27 cellular contexts compared by ENCODE assay signal in the genomic region with DNA sequence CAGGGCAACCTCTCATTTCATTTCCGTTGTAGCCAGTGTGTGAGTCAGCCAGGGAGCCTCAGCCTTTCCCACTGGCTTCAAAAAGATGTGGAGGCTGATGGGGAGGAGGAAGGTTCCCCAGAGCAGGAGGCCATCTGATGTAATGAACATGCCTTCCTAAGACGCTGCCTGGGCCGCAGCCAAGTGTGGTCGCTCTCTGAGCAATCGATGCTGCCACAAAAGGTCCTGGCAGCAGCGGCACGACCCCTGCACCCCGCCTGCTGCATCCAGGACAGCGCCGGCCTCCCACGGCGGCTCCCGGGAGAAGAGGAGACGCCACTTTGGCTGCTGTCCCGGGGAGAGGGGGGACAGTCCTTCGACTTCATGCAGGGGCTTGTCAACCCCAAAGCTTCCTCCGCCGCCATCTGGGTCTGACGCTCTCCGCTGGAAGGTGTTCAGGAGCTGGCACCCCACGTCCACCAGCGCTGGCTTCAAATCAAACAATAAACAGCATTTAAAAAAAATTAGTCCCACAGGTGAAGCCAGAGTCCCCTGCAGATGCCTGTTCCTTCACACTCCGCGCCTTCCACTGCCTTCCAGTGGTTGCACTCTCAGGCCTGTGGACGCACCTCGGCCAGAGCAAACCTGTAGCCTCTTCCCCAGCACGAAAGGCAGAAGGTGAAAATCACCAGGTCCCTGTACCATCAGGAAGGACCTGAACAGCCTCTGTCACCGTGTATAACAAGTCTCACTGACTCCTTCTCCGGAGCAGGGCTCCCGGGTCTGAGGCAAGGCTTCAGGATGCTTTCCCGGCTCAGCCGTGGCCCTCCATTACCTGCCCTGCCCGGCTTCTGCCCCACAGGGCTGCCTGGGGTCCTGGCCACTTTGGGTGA.
DNase-seq lines count a peak whose midpoint lies in the region; ATAC-seq lines count a peak whose summit lies in the region.
"Had no signal": no experiment of that assay in that cellular context is flagged by ENCODE, and none has a peak within 500 bp of the region (broad histone marks: within the 10 kb centered on the region; RNA-seq: fewer than 3 reads in every experiment).

No MANE protein-coding gene starts in this region.

- no peak overlapping the region for H3K4ac ChIP-seq in neuronal stem cell (ENCODE audit: low read length)

- no peaks in the 10 kb centered on the region for H3K27me3 ChIP-seq in H7 (ENCODE audit: control insufficient read depth, insufficient read depth, low read length)
- H3K27me3 ChIP-seq in neuronal stem cell (ENCODE audit: control insufficient read depth in 3 of 3, insufficient read depth in 3 of 3, low read depth in 1 of 3, low read length in 3 of 3): no peaks in the 10 kb centered on the region
- no peaks in the 10 kb centered on the region for H3K27me3 ChIP-seq in CD4-positive, alpha-beta memory T cell (ENCODE audit: insufficient read depth, low read length)
- H3K27me3 ChIP-seq: cardiac muscle cell, neural progenitor cell, uterus had no signal

- peak overlapping the region; percentile 6 for H3K14ac ChIP-seq in neuronal stem cell (ENCODE audit: low read length)

- H3K4me3 Mint-ChIP-seq in activated CD4-positive, alpha-beta memory T cell treated with anti-CD3 and anti-CD28 coated beads for 36 hours: no peak overlapping the region
- H3K4me3 Mint-ChIP-seq in CD4-positive, alpha-beta memory T cell: no peak overlapping the region
- no peak overlapping the region for H3K4me3 Mint-ChIP-seq in activated CD4-positive, alpha-beta T cell treated with anti-CD3 and anti-CD28 coated beads, Interleukin-2, amount 10 ng/mL, durations not matched to agents 7 days and 5 days
- H3K4me3 Mint-ChIP-seq: activated CD8-positive, alpha-beta T cell treated with anti-CD3 and anti-CD28 coated beads, Interleukin-2, amount 10 ng/mL, durations not matched to agents 7 days and 5 days; activated T-cell treated with anti-CD3 and anti-CD28 coated beads, Interleukin-2, amount 50 U/mL, for 4 hours; dendritic cell treated with granulocyte-macrophage colony-stimulating factor and Interleukin-4, amounts not matched to agents 40 ng/mL and 50 ng/mL, for 4 days; neural progenitor cell; stimulated activated effector memory CD8-positive, alpha-beta T cell treated with anti-CD3 and anti-CD28 coated beads, Interleukin-12 subunit alpha, Interleukin-12 subunit beta, amount 100 ng/mL, for 72 hours had no signal

- H3K9me3 ChIP-seq in neuronal stem cell (replicated peaks in 1 of 2; ENCODE audit: control insufficient read depth in 2 of 2, insufficient read depth in 1 of 2, low read depth in 1 of 2, low read length in 2 of 2): no peaks in the 10 kb centered on the region
- no peaks in the 10 kb centered on the region for H3K9me3 ChIP-seq in CD4-positive, alpha-beta memory T cell (ENCODE audit: control insufficient read depth in 1 of 2, low read length in 2 of 2)
- H3K9me3 ChIP-seq: lower lobe of right lung, prostate gland, SJCRH30, suprapubic skin, uterus had no signal

- no peak for ATAC-seq in GM21526 (IDR thresholded peaks at IDR 0.05; ENCODE audit: low FRiP score, unreplicated experiment)
- ATAC-seq: activated CD4-positive, CD25-positive, alpha-beta regulatory T cell treated with anti-CD3 and anti-CD28 coated beads, Interleukin-2, amount 50 U/mL, for 24 hours; activated CD8-positive, alpha-beta T cell treated with anti-CD3 and anti-CD28 coated beads, Interleukin-2, amount 10 ng/mL, durations not matched to agents 7 days and 5 days; activated naive CD4-positive, alpha-beta T cell treated with anti-CD3 and anti-CD28 coated beads, Interleukin-2, amount 50 U/mL, for 72 hours; activated T-cell treated with anti-CD3 and anti-CD28 coated beads, Interleukin-2, amount 50 U/mL, for 4 hours; lower lobe of right lung; stimulated activated effector memory CD8-positive, alpha-beta T cell treated with anti-CD3 and anti-CD28 coated beads, Interleukin-12 subunit alpha, Interleukin-12 subunit beta, amount 100 ng/mL, for 72 hours had no signal

- no peaks in the 10 kb centered on the region for H3K36me3 ChIP-seq in H7 (replicated peaks; ENCODE audit: control insufficient read depth, insufficient read depth, low read length)
- H3K36me3 ChIP-seq in neuronal stem cell (replicated peaks in 1 of 2; ENCODE audit: control insufficient read depth in 2 of 2, insufficient read depth in 2 of 2, low read length in 2 of 2): no peaks in the 10 kb centered on the region
- H3K36me3 ChIP-seq in CD4-positive, alpha-beta memory T cell (ENCODE audit: insufficient read depth, low read length): no peaks in the 10 kb centered on the region
- H3K36me3 ChIP-seq: cardiac muscle cell, lower lobe of right lung, neural progenitor cell, prostate gland, SJCRH30, suprapubic skin, uterus had no signal

- no peak overlapping the region for H2BK120ac ChIP-seq in neuronal stem cell (ENCODE audit: low read depth, low read length)

- no peak overlapping the region for H2BK12ac ChIP-seq in neuronal stem cell (ENCODE audit: low read length)

- POLR2A ChIA-PET in activated CD4-positive, alpha-beta memory T cell treated with anti-CD3 and anti-CD28 coated beads for 36 hours (lab: Charles Lee): no interaction called here
- POLR2A ChIA-PET in CD4-positive, alpha-beta memory T cell (lab: Charles Lee; ENCODE audit: partially characterized antibody): no interaction called here
- POLR2A ChIA-PET in activated CD4-positive, alpha-beta T cell treated with anti-CD3 and anti-CD28 coated beads, Interleukin-2, amount 10 ng/mL, durations not matched to agents 7 days and 5 days (lab: Charles Lee): no interaction called here

- no peak overlapping the region for H3K27ac Mint-ChIP-seq in activated CD4-positive, alpha-beta memory T cell treated with anti-CD3 and anti-CD28 coated beads for 36 hours
- no peak overlapping the region for H3K27ac Mint-ChIP-seq in CD4-positive, alpha-beta memory T cell
- H3K27ac Mint-ChIP-seq in activated CD4-positive, alpha-beta T cell treated with anti-CD3 and anti-CD28 coated beads, Interleukin-2, amount 10 ng/mL, durations not matched to agents 7 days and 5 days: no peak overlapping the region
- H3K27ac Mint-ChIP-seq: activated CD8-positive, alpha-beta T cell treated with anti-CD3 and anti-CD28 coated beads, Interleukin-2, amount 10 ng/mL, durations not matched to agents 7 days and 5 days; activated naive CD4-positive, alpha-beta T cell treated with anti-CD3 and anti-CD28 coated beads, Interleukin-2, amount 50 U/mL, for 72 hours; dendritic cell treated with granulocyte-macrophage colony-stimulating factor and Interleukin-4, amounts not matched to agents 40 ng/mL and 50 ng/mL, for 4 days; IgD-negative memory B cell; stimulated activated effector memory CD8-positive, alpha-beta T cell treated with anti-CD3 and anti-CD28 coated beads, Interleukin-12 subunit alpha, Interleukin-12 subunit beta, amount 100 ng/mL, for 72 hours had no signal

- peak overlapping the region; percentile 45 for H3K23ac ChIP-seq in neuronal stem cell (ENCODE audit: low read depth, low read length, poor library complexity)

- H3K79me1 ChIP-seq in neuronal stem cell (ENCODE audit: low read depth, low read length): no peaks in the 10 kb centered on the region

- H3K4me1 ChIP-seq in neuronal stem cell (ENCODE audit: control insufficient read depth in 2 of 2, insufficient read depth in 1 of 2, low read depth in 1 of 2, low read length in 2 of 2): no peaks in the 10 kb centered on the region
- no peaks in the 10 kb centered on the region for H3K4me1 ChIP-seq in CD4-positive, alpha-beta memory T cell (ENCODE audit: insufficient read depth, low read length)
- H3K4me1 ChIP-seq: lower lobe of right lung, neural progenitor cell, prostate gland, SJCRH30, suprapubic skin, uterus had no signal

- H2AFZ ChIP-seq in neuronal stem cell (ENCODE audit: low read length): no peak overlapping the region
- H2AFZ ChIP-seq: neural progenitor cell had no signal

- H3K27me3 Mint-ChIP-seq in activated CD4-positive, alpha-beta memory T cell treated with anti-CD3 and anti-CD28 coated beads for 36 hours: peaks cover 13% of the 10 kb centered on the region
- peaks cover 0 to 3% of the 10 kb centered on the region in 2 donors for H3K27me3 Mint-ChIP-seq in CD4-positive, alpha-beta memory T cell
- H3K27me3 Mint-ChIP-seq in activated CD4-positive, alpha-beta T cell treated with anti-CD3 and anti-CD28 coated beads, Interleukin-2, amount 10 ng/mL, durations not matched to agents 7 days and 5 days: no peaks in the 10 kb centered on the region
- H3K27me3 Mint-ChIP-seq: IgD-negative memory B cell had no signal

- H3K18ac ChIP-seq in neuronal stem cell (ENCODE audit: low read length): peak overlapping the region; percentile 11

- H3K36me3 Mint-ChIP-seq in activated CD4-positive, alpha-beta memory T cell treated with anti-CD3 and anti-CD28 coated beads for 36 hours: no peaks in the 10 kb centered on the region
- no peaks in the 10 kb centered on the region for H3K36me3 Mint-ChIP-seq in CD4-positive, alpha-beta memory T cell
- no peaks in the 10 kb centered on the region for H3K36me3 Mint-ChIP-seq in activated CD4-positive, alpha-beta T cell treated with anti-CD3 and anti-CD28 coated beads, Interleukin-2, amount 10 ng/mL, durations not matched to agents 7 days and 5 days (ENCODE audit: low read depth)
- H3K36me3 Mint-ChIP-seq: activated naive CD4-positive, alpha-beta T cell treated with anti-CD3 and anti-CD28 coated beads, Interleukin-2, amount 50 U/mL, for 72 hours; IgD-negative memory B cell; neural progenitor cell; stimulated activated effector memory CD8-positive, alpha-beta T cell treated with anti-CD3 and anti-CD28 coated beads, Interleukin-12 subunit alpha, Interleukin-12 subunit beta, amount 100 ng/mL, for 72 hours had no signal

- H3K4me3 ChIP-seq in H7 (ENCODE audit: insufficient read depth, low read depth, low read length) (no peak overlapping the region), neuronal stem cell (ENCODE audit: low read length in 2 of 2) (no peak overlapping the region)
- no peak overlapping the region for H3K4me3 ChIP-seq in CD4-positive, alpha-beta memory T cell (ENCODE audit: low read length in 2 of 2)
- H3K4me3 ChIP-seq: cardiac muscle cell, lower lobe of right lung, neural progenitor cell, prostate gland, SJCRH30, suprapubic skin, uterus had no signal

- no peaks in the 10 kb centered on the region for H3K4me1 Mint-ChIP-seq in activated CD4-positive, alpha-beta memory T cell treated with anti-CD3 and anti-CD28 coated beads for 36 hours (ENCODE audit: low read depth)
- H3K4me1 Mint-ChIP-seq in CD4-positive, alpha-beta memory T cell: no peaks in the 10 kb centered on the region
- H3K4me1 Mint-ChIP-seq in activated CD4-positive, alpha-beta T cell treated with anti-CD3 and anti-CD28 coated beads, Interleukin-2, amount 10 ng/mL, durations not matched to agents 7 days and 5 days: no peaks in the 10 kb centered on the region
- H3K4me1 Mint-ChIP-seq: IgD-negative memory B cell; stimulated activated effector memory CD8-positive, alpha-beta T cell treated with anti-CD3 and anti-CD28 coated beads, Interleukin-12 subunit alpha, Interleukin-12 subunit beta, amount 100 ng/mL, for 72 hours had no signal

- CTCF ChIA-PET in activated CD4-positive, alpha-beta memory T cell treated with anti-CD3 and anti-CD28 coated beads for 36 hours (lab: Charles Lee): no interaction called here
- CTCF ChIA-PET in CD4-positive, alpha-beta memory T cell (lab: Charles Lee; ENCODE audit: partially characterized antibody): no interaction called here
- CTCF ChIA-PET in activated CD4-positive, alpha-beta T cell treated with anti-CD3 and anti-CD28 coated beads, Interleukin-2, amount 10 ng/mL, durations not matched to agents 7 days and 5 days (lab: Charles Lee): no interaction called here

- no peak overlapping the region for H4K8ac ChIP-seq in neuronal stem cell (ENCODE audit: low read depth, low read length)

- H2AK5ac ChIP-seq in neuronal stem cell (ENCODE audit: low read depth, low read length): peak overlapping the region; percentile 92

- WGBS in neuronal stem cell (ENCODE audit: extremely low coverage in 2 of 2, insufficient read length in 2 of 2, insufficient replicate concordance in 1 of 2), 2 donors: no CpG with 5 or more reads among the region's 33 CpGs

- H3K9ac ChIP-seq in neuronal stem cell (ENCODE audit: low read depth, low read length, poor library complexity): no peak overlapping the region
- H3K9ac ChIP-seq: neural progenitor cell had no signal

- no peaks in the 10 kb centered on the region for H3K9me3 Mint-ChIP-seq in activated CD4-positive, alpha-beta memory T cell treated with anti-CD3 and anti-CD28 coated beads for 36 hours
- peaks cover 0 to 5% (median 0%) of the 10 kb centered on the region in 8 donors for H3K9me3 Mint-ChIP-seq in CD4-positive, alpha-beta memory T cell
- no peaks in the 10 kb centered on the region for H3K9me3 Mint-ChIP-seq in activated CD4-positive, alpha-beta T cell treated with anti-CD3 and anti-CD28 coated beads, Interleukin-2, amount 10 ng/mL, durations not matched to agents 7 days and 5 days
- H3K9me3 Mint-ChIP-seq: activated naive CD4-positive, alpha-beta T cell treated with anti-CD3 and anti-CD28 coated beads, Interleukin-2, amount 50 U/mL, for 72 hours; activated T-cell treated with anti-CD3 and anti-CD28 coated beads, Interleukin-2, amount 50 U/mL, for 4 hours; dendritic cell treated with granulocyte-macrophage colony-stimulating factor and Interleukin-4, amounts not matched to agents 40 ng/mL and 50 ng/mL, for 4 days; IgD-negative memory B cell; neural progenitor cell; stimulated activated effector memory CD8-positive, alpha-beta T cell treated with anti-CD3 and anti-CD28 coated beads, Interleukin-12 subunit alpha, Interleukin-12 subunit beta, amount 100 ng/mL, for 72 hours had no signal

- H2BK5ac ChIP-seq in neuronal stem cell (ENCODE audit: low read length): no peak overlapping the region

- no peak overlapping the region for H3K27ac ChIP-seq in neuronal stem cell (replicated peaks; ENCODE audit: low read length)
- no peak overlapping the region for H3K27ac ChIP-seq in CD4-positive, alpha-beta memory T cell (ENCODE audit: low read depth, low read length)
- H3K27ac ChIP-seq: C4-2B, cardiac muscle cell, lower lobe of right lung, neural progenitor cell, prostate gland, SJCRH30, suprapubic skin, uterus had no signal

- DNase-seq in A172 (ENCODE audit: low spot score) (peak; percentile 11), H7 (peak; percentile 42), neuronal stem cell (ENCODE audit: low spot score) (no peak), NCI-H2081 treated with DMSO at 0.1 percent for 48 hours (lab: John Stamatoyannopoulos, UW) (no peak)
- peak; percentile 3 for DNase-seq in activated CD4-positive, alpha-beta memory T cell treated with anti-CD3 and anti-CD28 coated beads for 36 hours
- no peak for DNase-seq in CD4-positive, alpha-beta memory T cell
- DNase-seq in activated CD4-positive, alpha-beta T cell treated with anti-CD3 and anti-CD28 coated beads, Interleukin-2, amount 10 ng/mL, durations not matched to agents 7 days and 5 days: no peak
- DNase-seq: activated CD8-positive, alpha-beta T cell treated with anti-CD3 and anti-CD28 coated beads, Interleukin-2, amount 10 ng/mL, durations not matched to agents 7 days and 5 days; activated T-cell treated with anti-CD3 and anti-CD28 coated beads, Interleukin-2, amount 50 U/mL, for 4 hours; aorta; lower lobe of right lung; NCI-H1436; NCI-H2171 treated with DMSO at 0.1 percent for 48 hours; NCI-H526 treated with DMSO at 0.1 percent for 48 hours; SJCRH30; uterus had no signal

- intact Hi-C loops in activated CD4-positive, alpha-beta memory T cell treated with anti-CD3 and anti-CD28 coated beads for 36 hours (cut with micrococcal nuclease): no loop called here
- intact Hi-C loops in CD4-positive, alpha-beta memory T cell (cut with micrococcal nuclease): no loop called here

- no peak overlapping the region for H4K91ac ChIP-seq in neuronal stem cell (ENCODE audit: low read depth, low read length, poor library complexity)

- no peak overlapping the region for H2BK15ac ChIP-seq in neuronal stem cell (ENCODE audit: low read length)

- H3K4me2 ChIP-seq in neuronal stem cell (ENCODE audit: insufficient read depth, low read length, poor library complexity, severe bottlenecking): no peak overlapping the region
- H3K4me2 ChIP-seq: neural progenitor cell had no signal

Comparison
In these comparisons a context has a peak if more than half of its experiments do, and no peak if none do; other contexts are left out.
1. DNase-seq: peak in A172 (single experiment), H7 (single experiment) and activated CD4-positive, alpha-beta memory T cell treated with anti-CD3 and anti-CD28 coated beads for 36 hours (single experiment); none in neuronal stem cell (single experiment), CD4-positive, alpha-beta memory T cell (0 of 5), NCI-H2081 treated with DMSO at 0.1 percent for 48 hours (single experiment) and activated CD4-positive, alpha-beta T cell treated with anti-CD3 and anti-CD28 coated beads, Interleukin-2, amount 10 ng/mL, durations not matched to agents 7 days and 5 days (single experiment).